1 cellular context compared by ENCODE assay signal in the genomic region with DNA sequence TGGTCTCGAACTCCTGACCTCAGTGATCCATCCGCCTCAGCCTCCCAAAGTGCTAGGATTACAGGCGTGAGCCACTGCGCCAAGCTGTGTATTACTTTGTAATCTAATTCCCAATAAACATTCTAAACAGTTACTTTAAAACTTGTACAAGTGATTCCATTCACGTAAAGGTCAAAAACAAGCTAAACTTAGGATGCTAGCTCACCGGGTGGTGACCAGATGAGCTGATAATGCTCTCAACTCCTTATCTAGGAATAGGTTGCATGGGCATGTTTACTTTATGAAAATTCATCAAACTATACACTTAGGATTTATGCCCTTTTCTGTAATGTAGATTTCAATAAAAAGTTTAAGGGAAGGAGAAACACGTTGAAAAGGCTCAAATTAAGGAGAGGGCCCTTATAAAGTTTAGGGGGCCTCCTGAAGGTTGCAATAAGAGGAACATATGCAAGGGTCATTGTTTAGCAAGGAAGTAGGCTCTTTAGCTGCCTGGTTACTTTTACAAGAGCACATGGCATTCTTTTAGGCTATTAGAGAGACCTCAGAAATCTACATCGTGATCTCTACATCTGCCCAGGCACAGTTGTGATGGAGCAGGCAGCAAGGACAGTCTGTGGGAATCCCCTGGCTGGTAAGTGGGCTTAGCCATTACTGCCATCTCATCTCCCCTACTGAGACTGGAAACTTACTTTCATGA.
TF ChIP-seq lines count a peak whose summit lies in the region.

No MANE protein-coding gene starts in this region.

TF ChIP-seq in GM23338, 12 proteins besides CTCF, POLR2A, EP300 and RAD21:
- no peak for TF ChIP-seq ZNF462 (CRISPR knock-in tag; IDR thresholded peaks at IDR 0.05)
- TF ChIP-seq NANOG (IDR thresholded peaks at IDR 0.05; ENCODE audit: borderline replicate concordance): no peak
- TF ChIP-seq STAT1 (IDR thresholded peaks at IDR 0.05; ENCODE audit: unreplicated experiment): no peak
- no peak for TF ChIP-seq ETS1 (IDR thresholded peaks at IDR 0.05)
TF ChIP-seq in GM23338: peak in this region for 0.
